Comparison of ENCODE assay signal across 8 cellular contexts in genomic region chr11:110429614-110430266, GRCh38.
DNase-seq lines count a peak whose midpoint lies in the region; ATAC-seq lines count a peak whose summit lies in the region.

Gene FDX1 (plus strand): TSS chr11:110429948. CDS start chr11:110430121, 173 bp downstream.

- peak; percentile 81 for DNase-seq in AG08395 (ENCODE audit: low spot score)
- peak; percentile 89 for DNase-seq in NCI-H2196 (lab: John Stamatoyannopoulos, UW; ENCODE audit: unreplicated experiment)
- peak; percentile 66 to 74 (median 68) for DNase-seq in activated CD4-positive, CD25-positive, alpha-beta regulatory T cell (lab: John Stamatoyannopoulos, UW)
- peak in 59 of 61 donors; percentile 10 to 90 (median 74) for DNase-seq in caudate nucleus (lab: John Stamatoyannopoulos, UW)
- DNase-seq in islet precursor cell, result peak; percentile 97
- DNase-seq in stimulated activated CD4-positive, alpha-beta T cell treated with anti-CD3 and anti-CD28 coated beads, Interleukin-12 subunit alpha, Interleukin-12 subunit beta, amount 100 ng/mL, for 48 hours (ENCODE audit: low read depth in 2 of 3, low spot score in 1 of 3), result peak; percentile 69 to 81 (median 73)

- peak within 1 kb of the TSS; percentile 82 for H3K27ac ChIP-seq in caudate nucleus (ENCODE audit: low read depth, low read length)

- ATAC-seq in GM18858 (IDR thresholded peaks at IDR 0.05; ENCODE audit: unreplicated experiment), result peak; percentile 81
- ATAC-seq in HG03066 (IDR thresholded peaks at IDR 0.05; ENCODE audit: low read depth, unreplicated experiment), result peak; percentile 78

Comparison
In these comparisons a context has a peak if more than half of its experiments do, and no peak if none do; other contexts are left out.
1. Peak in every context shown above with its lines: DNase-seq, ATAC-seq and H3K27ac ChIP-seq.